ENCODE assay signal across 29 cellular contexts in genomic region chr14:93950948-93951668, GRCh38. TPM values are rescaled to one million over a fixed set of nuclear protein-coding genes. Genes with fewer than 3 reads are reported as not detected.
A peak's percentile ranks its signal among the peaks of the same experiment; 100 is the strongest.
DNase-seq lines count a peak whose midpoint lies in the region; ATAC-seq and TF ChIP-seq lines count a peak whose summit lies in the region.
"Had no signal": no experiment of that assay in that cellular context is flagged by ENCODE, and none has a peak within 500 bp of the region (broad histone marks: within the 10 kb centered on the region; RNA-seq: fewer than 3 reads in every experiment).

No MANE protein-coding gene starts in this region.

- peaks cover 45% of the 10 kb centered on the region for H3K4me1 Mint-ChIP-seq in activated naive CD8-positive, alpha-beta T cell treated with anti-CD3 and anti-CD28 coated beads, Interleukin-2, amount 50 U/mL, for 24 hours

- no peaks in the 10 kb centered on the region for H3K9me3 Mint-ChIP-seq in activated naive CD4-positive, alpha-beta T cell treated with anti-CD3 and anti-CD28 coated beads, Interleukin-2, amount 50 U/mL, for 72 hours
- no peaks in the 10 kb centered on the region for H3K9me3 Mint-ChIP-seq in activated naive CD8-positive, alpha-beta T cell treated with anti-CD3 and anti-CD28 coated beads, Interleukin-2, amount 50 U/mL, for 24 hours
- H3K9me3 Mint-ChIP-seq: CD8-positive, alpha-beta memory T cell; effector memory CD8-positive, alpha-beta T cell had no signal

- no peaks in the 10 kb centered on the region for H3K27me3 Mint-ChIP-seq in activated naive CD8-positive, alpha-beta T cell treated with anti-CD3 and anti-CD28 coated beads, Interleukin-2, amount 50 U/mL, for 24 hours
- H3K27me3 Mint-ChIP-seq: CD8-positive, alpha-beta memory T cell; effector memory CD8-positive, alpha-beta T cell had no signal

- no peak for DNase-seq in activated naive CD4-positive, alpha-beta T cell treated with anti-CD3 and anti-CD28 coated beads, Interleukin-2, amount 50 U/mL, for 72 hours (ENCODE audit: low spot score in 2 of 2)
- no peak for DNase-seq in activated naive CD4-positive, alpha-beta T cell treated with Interleukin-2 at 50 U/mL for 16 hours
- DNase-seq in NCI-H82 treated with DMSO at 0.1 percent for 48 hours (lab: John Stamatoyannopoulos, UW; ENCODE audit: unreplicated experiment) (peak; percentile 71), sigmoid colon (no peak), OCI-M1 (lab: John Stamatoyannopoulos, UW) (no peak)
- no peak for DNase-seq in activated naive CD8-positive, alpha-beta T cell treated with anti-CD3 and anti-CD28 coated beads, Interleukin-2, amount 50 U/mL, for 24 hours
- DNase-seq: activated effector memory CD4-positive, alpha-beta T cell treated with Interleukin-2 at 50 U/mL for 16 hours; BE2C; CD8-positive, alpha-beta memory T cell; central memory CD4-positive, alpha-beta T cell; DMS 273 treated with DMSO at 0.1 percent for 48 hours; effector memory CD8-positive, alpha-beta T cell; EL; head of caudate nucleus; islet precursor cell; left ventricle myocardium inferior; NCI-H1930; NCI-H510A treated with DMSO at 0.1 percent for 48 hours; SHP77; stimulated activated CD4-positive, alpha-beta T cell treated with anti-CD3 and anti-CD28 coated beads, Interleukin-4, amount 100 ng/mL, for 1 hour; tibial artery had no signal

- H3K36me3 ChIP-seq in sigmoid colon, result peaks cover 29 to 80% (median 46%) of the 10 kb centered on the region in 4 donors
- H3K36me3 ChIP-seq: BE2C, MG63, neutrophil had no signal

- peak overlapping the region in 1 of 2 donors; percentile 73 for H3K27ac Mint-ChIP-seq in activated naive CD4-positive, alpha-beta T cell treated with anti-CD3 and anti-CD28 coated beads, Interleukin-2, amount 50 U/mL, for 72 hours
- peak overlapping the region; percentile 22 for H3K27ac Mint-ChIP-seq in activated naive CD8-positive, alpha-beta T cell treated with anti-CD3 and anti-CD28 coated beads, Interleukin-2, amount 50 U/mL, for 24 hours

- peaks cover 0 to 45% (median 40%) of the 10 kb centered on the region in 4 donors for H3K4me1 ChIP-seq in sigmoid colon
- H3K4me1 ChIP-seq: BE2C had no signal

- TF ChIP-seq POLR2A in sigmoid colon (IDR thresholded peaks at IDR 0.05), result no peak

- ATAC-seq in activated naive CD4-positive, alpha-beta T cell treated with anti-CD3 and anti-CD28 coated beads, Interleukin-2, amount 50 U/mL, for 72 hours, result peak; percentile 49 to 75
- peak; percentile 11 for ATAC-seq in activated naive CD8-positive, alpha-beta T cell treated with anti-CD3 and anti-CD28 coated beads, Interleukin-2, amount 50 U/mL, for 24 hours
- no peak for ATAC-seq in HG03442 (IDR thresholded peaks at IDR 0.05; ENCODE audit: unreplicated experiment)
- ATAC-seq: effector memory CD8-positive, alpha-beta T cell; Panc1 had no signal

- peak overlapping the region; percentile 77 to 92 (median 80) for H3K27ac ChIP-seq in sigmoid colon
- H3K27ac ChIP-seq: KMS-11, neutrophil had no signal

- intact Hi-C loops in sigmoid colon (cut with DNase I), result no loop called here

- peaks cover 10 to 54% of the 10 kb centered on the region in 2 donors for H3K36me3 Mint-ChIP-seq in activated naive CD4-positive, alpha-beta T cell treated with anti-CD3 and anti-CD28 coated beads, Interleukin-2, amount 50 U/mL, for 72 hours
- H3K36me3 Mint-ChIP-seq in activated naive CD8-positive, alpha-beta T cell treated with anti-CD3 and anti-CD28 coated beads, Interleukin-2, amount 50 U/mL, for 24 hours (ENCODE audit: low read depth), result peaks cover 5% of the 10 kb centered on the region

- H3K9me3 ChIP-seq in sigmoid colon, result no peaks in the 10 kb centered on the region
- H3K9me3 ChIP-seq: BE2C, left ventricle myocardium inferior, MG63, neutrophil, tibial artery had no signal

- H3K4me3 Mint-ChIP-seq in activated naive CD8-positive, alpha-beta T cell treated with anti-CD3 and anti-CD28 coated beads, Interleukin-2, amount 50 U/mL, for 24 hours, result no peak overlapping the region
- H3K4me3 Mint-ChIP-seq: CD8-positive, alpha-beta memory T cell; effector memory CD8-positive, alpha-beta T cell had no signal

- no peak for TF ChIP-seq CTCF in sigmoid colon (IDR thresholded peaks at IDR 0.05)

- no peak overlapping the region for H3K4me3 ChIP-seq in sigmoid colon
- H3K4me3 ChIP-seq: left ventricle myocardium inferior, MG63, tibial artery had no signal

- no peaks in the 10 kb centered on the region for H3K27me3 ChIP-seq in sigmoid colon
- H3K27me3 ChIP-seq: BE2C, MG63, neutrophil, tibial artery had no signal

- WGBS in sigmoid colon, 2 donors, result 86 to 89% methylated on average over 20 of the region's 20 CpGs

- TF ChIP-seq EP300 in sigmoid colon (IDR thresholded peaks at IDR 0.05), result no peak

RNA-seq across cellular contexts. Expression of gene FAM181A, which starts 24.0 kb away (rescaled TPM):
- total RNA-seq in activated naive CD4-positive, alpha-beta T cell treated with anti-CD3 and anti-CD28 coated beads, Interleukin-2, amount 50 U/mL, for 72 hours, result not detected
- total RNA-seq in sigmoid colon, result not detected
- not detected for polyA plus RNA-seq in sigmoid colon
- total RNA-seq: CD8-positive, alpha-beta memory T cell; epithelial cell of proximal tubule; fibroblast of villous mesenchyme; left ventricle myocardium inferior; mesenteric fat pad had no signal
- polyA plus RNA-seq: CD8-positive, alpha-beta memory T cell had no signal

RNA-seq across cellular contexts. Expression of gene ASB2, which starts 25.3 kb away (rescaled TPM):
- total RNA-seq in activated naive CD4-positive, alpha-beta T cell treated with anti-CD3 and anti-CD28 coated beads, Interleukin-2, amount 50 U/mL, for 72 hours, result 10 to 100 TPM; 12.9 to 50.0 TPM
- 100 to 1,000 TPM; 117 to 178 (median 139) TPM for total RNA-seq in sigmoid colon
- 1 to 10 TPM; 1.2 to 10.0 (median 4.2) TPM for polyA plus RNA-seq in sigmoid colon

RNA-seq across cellular contexts. Expression of gene CCDC197, which starts 46.0 kb away (rescaled TPM):
- under 1 TPM; 0.20 to 0.49 TPM for total RNA-seq in activated naive CD4-positive, alpha-beta T cell treated with anti-CD3 and anti-CD28 coated beads, Interleukin-2, amount 50 U/mL, for 72 hours
- total RNA-seq in sigmoid colon, result not detected
- polyA plus RNA-seq in sigmoid colon, result not detected
- total RNA-seq: CD8-positive, alpha-beta memory T cell; epithelial cell of proximal tubule; fibroblast of villous mesenchyme; mesenteric fat pad had no signal
- polyA plus RNA-seq: CD8-positive, alpha-beta memory T cell had no signal
